Comparison of ENCODE assay signal across 35 cellular contexts in genomic region chr5:33604503-33604902, GRCh38.
DNase-seq lines count a peak whose midpoint lies in the region; ATAC-seq, FAIRE-seq and TF ChIP-seq lines count a peak whose summit lies in the region.
"Had no signal": no experiment of that assay in that cellular context is flagged by ENCODE, and none has a peak within 500 bp of the region (broad histone marks: within the 10 kb centered on the region; RNA-seq: fewer than 3 reads in every experiment).

No MANE protein-coding gene starts in this region.

- no peaks in the 10 kb centered on the region for H3K9me3 ChIP-seq in T-helper 17 cell (ENCODE audit: control insufficient read depth, low read length, poor library complexity, severe bottlenecking)
- H3K9me3 ChIP-seq in K562 (replicated peaks; ENCODE audit: control insufficient read depth, insufficient read depth, low read depth, low read length): no peaks in the 10 kb centered on the region
- H3K9me3 ChIP-seq in upper lobe of right lung: no peaks in the 10 kb centered on the region
- H3K9me3 ChIP-seq: A549; BE2C; BLaER1; BLaER1 treated with 17β-estradiol and CSF1 and Interleukin-3, amounts not matched to agents 10 nM and 100 nM; Caco-2 had no signal

- H3K27ac Mint-ChIP-seq in T-helper 17 cell: no peak overlapping the region
- H3K27ac Mint-ChIP-seq in mesothelial cell of epicardium: peak overlapping the region; percentile 54
- H3K27ac Mint-ChIP-seq: B cell; CD14-positive monocyte; CD4-positive, alpha-beta memory T cell; CD4-positive, alpha-beta T cell; CD4-positive, CD25-positive, alpha-beta regulatory T cell; CD8-positive, alpha-beta memory T cell; CD8-positive, alpha-beta T cell had no signal

- intact Hi-C loops in K562 (cut with micrococcal nuclease) (no loop called here), upper lobe of right lung (cut with DNase I) (no loop called here)

- no peak overlapping the region for H3K27ac ChIP-seq in K562 (ENCODE audit: extremely low read depth, low read depth, low read length)
- no peak overlapping the region for H3K27ac ChIP-seq in upper lobe of right lung
- H3K27ac ChIP-seq: 22Rv1; A549; BLaER1; BLaER1 treated with 17β-estradiol and CSF1 and Interleukin-3, amounts not matched to agents 10 nM and 100 nM; C4-2B had no signal

- no peak overlapping the region for H3K4me2 ChIP-seq in K562 (ENCODE audit: insufficient read depth, low read length)
- H3K4me2 ChIP-seq: A549; BLaER1; BLaER1 treated with 17β-estradiol and CSF1 and Interleukin-3, amounts not matched to agents 10 nM and 100 nM had no signal

- H3K9ac ChIP-seq in K562 (ENCODE audit: insufficient read depth in 1 of 2, low read depth in 2 of 2, low read length in 2 of 2): no peak overlapping the region
- H3K9ac ChIP-seq: BLaER1; BLaER1 treated with 17β-estradiol and CSF1 and Interleukin-3, amounts not matched to agents 10 nM and 100 nM had no signal

- no peak overlapping the region for H3K4me3 ChIP-seq in K562
- no peak overlapping the region for H3K4me3 ChIP-seq in upper lobe of right lung
- H3K4me3 ChIP-seq: A549; BLaER1; BLaER1 treated with 17β-estradiol and CSF1 and Interleukin-3, amounts not matched to agents 10 nM and 100 nM had no signal

- no peak for TF ChIP-seq POLR2A in K562 (conservative IDR thresholded peaks at IDR 0.05)

- H3K9me3 Mint-ChIP-seq in mesothelial cell of epicardium: no peaks in the 10 kb centered on the region
- H3K9me3 Mint-ChIP-seq: CD4-positive, alpha-beta memory T cell; CD4-positive, alpha-beta T cell; CD8-positive, alpha-beta T cell had no signal

- FAIRE-seq in K562 (lab: Jason Lieb, UNC): no peak
- FAIRE-seq: A204.1, A549, D721Med had no signal

- H3K36me3 ChIP-seq in K562 (ENCODE audit: control insufficient read depth, insufficient read depth, low read length) (no peaks in the 10 kb centered on the region), upper lobe of right lung (no peaks in the 10 kb centered on the region)
- H3K36me3 ChIP-seq: BE2C; BLaER1; BLaER1 treated with 17β-estradiol and CSF1 and Interleukin-3, amounts not matched to agents 10 nM and 100 nM had no signal

- no TSS peak for BruUV-seq in K562 (replicated peaks; lab: Mats Ljungman, UMichigan)

- TF ChIP-seq RAD21 in K562 (CRISPR knock-in tag; conservative IDR thresholded peaks at IDR 0.05 in 1 of 2, IDR thresholded peaks at IDR 0.05 in 1 of 2): no peak

- H2AFZ ChIP-seq in K562 (ENCODE audit: low read depth, low read length): no peak overlapping the region

- H3K4me1 ChIP-seq in K562 (replicated peaks in 1 of 2; ENCODE audit: control insufficient read depth in 2 of 2, insufficient read depth in 2 of 2, low read length in 2 of 2) (no peaks in the 10 kb centered on the region), upper lobe of right lung (no peaks in the 10 kb centered on the region)
- H3K4me1 ChIP-seq: A549; BE2C; BLaER1; BLaER1 treated with 17β-estradiol and CSF1 and Interleukin-3, amounts not matched to agents 10 nM and 100 nM; Caco-2 had no signal

- DNase-seq in T-helper 17 cell (no peak), K562 (ENCODE audit: extremely low read depth in 1 of 4, low spot score in 3 of 4) (peak in 1 of 4 experiments; percentile 8), mesothelial cell of epicardium (ENCODE audit: low spot score in 2 of 2, unreplicated experiment in 2 of 2) (no peak), upper lobe of right lung (no peak)
- DNase-seq in activated CD4-positive, alpha-beta T cell treated with anti-CD3 and anti-CD28 coated beads, Interleukin-2, amount 50 U/mL, for 4 hours: no peak
- DNase-seq: 8988T; ACHN; AML-193; BE2C; C1 segment of cervical spinal cord; Caco-2; Calu3; CD4-positive, alpha-beta memory T cell; CD4-positive, alpha-beta T cell; CD4-positive, CD25-positive, alpha-beta regulatory T cell; CD8-positive, alpha-beta memory T cell; CD8-positive, alpha-beta T cell; COR-L47; DMS 273 treated with DMSO at 0.1 percent for 48 hours; DMS153; DMS53; DMS79; DMS79 treated with DMSO at 0.1 percent for 48 hours; DND-41; EL had no signal

- peaks cover 32% of the 10 kb centered on the region for H3K27me3 Mint-ChIP-seq in T-helper 17 cell
- H3K27me3 Mint-ChIP-seq in mesothelial cell of epicardium (ENCODE audit: low read depth): no peaks in the 10 kb centered on the region
- H3K27me3 Mint-ChIP-seq: B cell; CD4-positive, alpha-beta T cell; CD8-positive, alpha-beta memory T cell had no signal

- no peaks in the 10 kb centered on the region for H3K9me1 ChIP-seq in K562 (ENCODE audit: control insufficient read depth, insufficient read depth, low read length)

- in situ Hi-C loops in K562 (cut with MboI): loop anchor here (5.0 kb wide), 1 partner anchor 1607 kb away; no protein-coding TSS in a partner anchor

- no peak for TF ChIP-seq EP300 in K562 (IDR thresholded peaks at IDR 0.05; ENCODE audit: low read length)

- peak overlapping the region; percentile 5 for H3K4me3 Mint-ChIP-seq in T-helper 17 cell
- no peak overlapping the region for H3K4me3 Mint-ChIP-seq in mesothelial cell of epicardium
- H3K4me3 Mint-ChIP-seq: B cell; CD14-positive monocyte; CD4-positive, alpha-beta memory T cell; CD4-positive, alpha-beta T cell; CD4-positive, CD25-positive, alpha-beta regulatory T cell; CD8-positive, alpha-beta memory T cell; CD8-positive, alpha-beta T cell had no signal

- no peak for ATAC-seq in T-helper 17 cell
- ATAC-seq in K562: no peak
- ATAC-seq in GM18520 (IDR thresholded peaks at IDR 0.05; ENCODE audit: unreplicated experiment): no peak
- ATAC-seq in upper lobe of right lung: no peak
- ATAC-seq: A549; CD8-positive, alpha-beta T cell had no signal

- POLR2A ChIA-PET in K562 (lab: Yijun Ruan, JAX): interaction anchor here (0.6 to 0.9 kb wide), 3 partner anchors 10 to 844 kb away, joined by 3 read pairs; no protein-coding TSS in a partner anchor

- H4K20me1 ChIP-seq in K562 (replicated peaks; ENCODE audit: control insufficient read depth, insufficient read depth, low read length): no peaks in the 10 kb centered on the region
- H4K20me1 ChIP-seq: BLaER1; BLaER1 treated with 17β-estradiol and CSF1 and Interleukin-3, amounts not matched to agents 10 nM and 100 nM had no signal

- TF ChIP-seq CTCF in K562 (IDR thresholded peaks at IDR 0.05 in 2 of 3, conservative IDR thresholded peaks at IDR 0.05 in 1 of 3; ENCODE audit: insufficient read depth in 2 of 3, low read depth in 1 of 3, low read length in 3 of 3) (no peak), mesothelial cell of epicardium (IDR thresholded peaks at IDR 0.05; ENCODE audit: unreplicated experiment) (no peak), upper lobe of right lung (IDR thresholded peaks at IDR 0.05) (no peak)

- no peaks in the 10 kb centered on the region; a peak in 2 of 5 replicates for H3K27me3 ChIP-seq in K562 (ENCODE audit: control insufficient read depth in 2 of 2, insufficient read depth in 2 of 2, low read length in 2 of 2)
- no peaks in the 10 kb centered on the region for H3K27me3 ChIP-seq in upper lobe of right lung
- H3K27me3 ChIP-seq: BE2C; BLaER1; BLaER1 treated with 17β-estradiol and CSF1 and Interleukin-3, amounts not matched to agents 10 nM and 100 nM had no signal

- H3K36me3 Mint-ChIP-seq in T-helper 17 cell (ENCODE audit: low read depth) (peaks cover 2% of the 10 kb centered on the region), mesothelial cell of epicardium (no peaks in the 10 kb centered on the region)
- H3K36me3 Mint-ChIP-seq: CD14-positive monocyte; CD4-positive, alpha-beta memory T cell; CD4-positive, CD25-positive, alpha-beta regulatory T cell; CD8-positive, alpha-beta memory T cell; CD8-positive, alpha-beta T cell had no signal

- CTCF ChIA-PET in K562 (lab: Yijun Ruan, JAX; ENCODE audit: low intra/inter-chr PET ratio): no interaction called here

- WGBS in K562 (ENCODE audit: insufficient coverage, low coverage, missing lambda C conversion rate): 3% methylated on average over 2 of the region's 2 CpGs

- H3K4me1 Mint-ChIP-seq in T-helper 17 cell: no peaks in the 10 kb centered on the region
- H3K4me1 Mint-ChIP-seq in mesothelial cell of epicardium: peaks cover 44% of the 10 kb centered on the region
- H3K4me1 Mint-ChIP-seq: B cell; CD14-positive monocyte; CD4-positive, alpha-beta memory T cell; CD4-positive, CD25-positive, alpha-beta regulatory T cell; CD8-positive, alpha-beta memory T cell had no signal

- no peaks in the 10 kb centered on the region for H3K79me2 ChIP-seq in K562 (ENCODE audit: control insufficient read depth, insufficient read depth, low read length)

TF ChIP-seq in K562, 482 proteins besides CTCF, POLR2A, EP300 and RAD21 (continues in another document):
- TF ChIP-seq ZNF778 (CRISPR knock-in tag; IDR thresholded peaks at IDR 0.05) (no peak), ZBTB43 (CRISPR knock-in tag; IDR thresholded peaks at IDR 0.05) (no peak), CHCHD3 (CRISPR knock-in tag; IDR thresholded peaks at IDR 0.05) (no peak), NFE2 (IDR thresholded peaks at IDR 0.05; ENCODE audit: low read depth) (peak; percentile 76), ZNF766 (CRISPR knock-in tag; conservative IDR thresholded peaks at IDR 0.05) (no peak), CCNT2 (IDR thresholded peaks at IDR 0.05; ENCODE audit: borderline replicate concordance, extremely low read depth, insufficient read length, low read depth, low read length) (no peak), BRCA1 (IDR thresholded peaks at IDR 0.05) (no peak), BRCA1 (CRISPR knock-in tag; IDR thresholded peaks at IDR 0.05) (no peak), HNRNPLL (IDR thresholded peaks at IDR 0.05; ENCODE audit: low read depth, low read length, poor library complexity, severe bottlenecking) (no peak)
